Comparison of ENCODE assay signal across 1 cellular context in the genomic region with DNA sequence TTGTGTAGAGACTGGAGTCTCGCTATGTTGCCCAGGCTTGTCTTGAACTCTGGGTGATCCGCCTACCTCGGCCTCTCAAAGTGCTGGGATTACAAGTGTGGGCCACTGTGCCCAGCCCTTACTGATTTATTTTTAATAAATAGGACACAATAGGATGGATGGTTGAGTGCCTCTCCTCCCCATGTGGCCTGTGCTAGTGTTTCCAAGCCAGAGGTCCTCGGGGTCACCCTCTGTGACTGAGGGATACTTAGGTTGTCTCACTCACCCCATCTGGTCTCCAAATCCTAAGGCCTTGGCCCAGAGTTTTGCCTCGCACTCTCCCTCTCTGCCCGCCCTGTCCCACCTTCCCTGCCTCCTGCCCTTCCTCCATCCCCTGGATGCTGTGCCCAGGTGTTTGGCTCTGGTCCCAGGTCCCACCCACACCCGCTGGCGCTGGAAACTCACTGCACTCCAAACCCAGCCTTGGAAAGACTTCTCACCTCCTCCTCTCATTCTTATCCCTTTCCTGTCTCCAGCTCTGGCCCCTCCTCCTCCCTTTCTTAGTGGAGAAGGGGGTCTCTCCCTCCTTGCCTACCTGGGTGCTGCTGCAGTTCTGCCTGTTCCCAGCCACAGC.
TF ChIP-seq lines count a peak whose summit lies in the region.

No MANE protein-coding gene starts in this region.

TF ChIP-seq in Ishikawa, 13 proteins besides CTCF, POLR2A, EP300 and RAD21 (continued from another document):
- TF ChIP-seq, protein P1, sequence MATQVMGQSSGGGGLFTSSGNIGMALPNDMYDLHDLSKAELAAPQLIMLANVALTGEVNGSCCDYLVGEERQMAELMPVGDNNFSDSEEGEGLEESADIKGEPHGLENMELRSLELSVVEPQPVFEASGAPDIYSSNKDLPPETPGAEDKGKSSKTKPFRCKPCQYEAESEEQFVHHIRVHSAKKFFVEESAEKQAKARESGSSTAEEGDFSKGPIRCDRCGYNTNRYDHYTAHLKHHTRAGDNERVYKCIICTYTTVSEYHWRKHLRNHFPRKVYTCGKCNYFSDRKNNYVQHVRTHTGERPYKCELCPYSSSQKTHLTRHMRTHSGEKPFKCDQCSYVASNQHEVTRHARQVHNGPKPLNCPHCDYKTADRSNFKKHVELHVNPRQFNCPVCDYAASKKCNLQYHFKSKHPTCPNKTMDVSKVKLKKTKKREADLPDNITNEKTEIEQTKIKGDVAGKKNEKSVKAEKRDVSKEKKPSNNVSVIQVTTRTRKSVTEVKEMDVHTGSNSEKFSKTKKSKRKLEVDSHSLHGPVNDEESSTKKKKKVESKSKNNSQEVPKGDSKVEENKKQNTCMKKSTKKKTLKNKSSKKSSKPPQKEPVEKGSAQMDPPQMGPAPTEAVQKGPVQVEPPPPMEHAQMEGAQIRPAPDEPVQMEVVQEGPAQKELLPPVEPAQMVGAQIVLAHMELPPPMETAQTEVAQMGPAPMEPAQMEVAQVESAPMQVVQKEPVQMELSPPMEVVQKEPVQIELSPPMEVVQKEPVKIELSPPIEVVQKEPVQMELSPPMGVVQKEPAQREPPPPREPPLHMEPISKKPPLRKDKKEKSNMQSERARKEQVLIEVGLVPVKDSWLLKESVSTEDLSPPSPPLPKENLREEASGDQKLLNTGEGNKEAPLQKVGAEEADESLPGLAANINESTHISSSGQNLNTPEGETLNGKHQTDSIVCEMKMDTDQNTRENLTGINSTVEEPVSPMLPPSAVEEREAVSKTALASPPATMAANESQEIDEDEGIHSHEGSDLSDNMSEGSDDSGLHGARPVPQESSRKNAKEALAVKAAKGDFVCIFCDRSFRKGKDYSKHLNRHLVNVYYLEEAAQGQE (IDR thresholded peaks at IDR 0.05; ENCODE audit: low read depth): no peak
- no peak for TF ChIP-seq ZBTB7A (IDR thresholded peaks at IDR 0.05; ENCODE audit: low read depth)
- TF ChIP-seq YY1 (IDR thresholded peaks at IDR 0.05; ENCODE audit: low read depth): no peak
- TF ChIP-seq EGR1 (IDR thresholded peaks at IDR 0.05): no peak
- TF ChIP-seq, protein P2, sequence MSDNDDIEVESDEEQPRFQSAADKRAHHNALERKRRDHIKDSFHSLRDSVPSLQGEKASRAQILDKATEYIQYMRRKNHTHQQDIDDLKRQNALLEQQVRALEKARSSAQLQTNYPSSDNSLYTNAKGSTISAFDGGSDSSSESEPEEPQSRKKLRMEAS (IDR thresholded peaks at IDR 0.05): peak; percentile 30; the same call in 1 of the 2 replicates
- no peak for TF ChIP-seq CEBPB (IDR thresholded peaks at IDR 0.05)
- TF ChIP-seq TCF12 (IDR thresholded peaks at IDR 0.05; ENCODE audit: low read depth): peak; percentile 41; the same call in 1 of the 2 replicates
- no peak for TF ChIP-seq CREB1 (IDR thresholded peaks at IDR 0.05; ENCODE audit: low read depth)
TF ChIP-seq in Ishikawa: peak in this region for 3.
